ENCODE assay signal across 12 cellular contexts in genomic region chr20:59752704-59753460, GRCh38.
DNase-seq lines count a peak whose midpoint lies in the region; ATAC-seq and TF ChIP-seq lines count a peak whose summit lies in the region.
"Had no signal": no experiment of that assay in that cellular context is flagged by ENCODE, and none has a peak within 500 bp of the region (broad histone marks: within the 10 kb centered on the region; RNA-seq: fewer than 3 reads in every experiment).

No MANE protein-coding gene starts in this region.

- TF ChIP-seq CTCF in Caco-2 (IDR thresholded peaks at IDR 0.05; ENCODE audit: insufficient read depth in 1 of 2, low read depth in 1 of 2, low read length in 1 of 2, severe bottlenecking in 1 of 2, unreplicated experiment in 1 of 2), result no peak

- H3K36me3 ChIP-seq in BLaER1 treated with 17β-estradiol and CSF1 and Interleukin-3, amounts not matched to agents 10 nM and 100 nM, result peaks cover 0 to 87% (median 54%) of the 10 kb centered on the region in 11 experiments; a peak in 16 of 22 replicates
- H3K36me3 ChIP-seq in Caco-2 (ENCODE audit: control insufficient read depth, insufficient read depth, low read length), result no peaks in the 10 kb centered on the region
- H3K36me3 ChIP-seq: ascending aorta, neutrophil had no signal

- H4K20me1 ChIP-seq in BLaER1 treated with 17β-estradiol and CSF1 and Interleukin-3, amounts not matched to agents 10 nM and 100 nM, result peaks cover 21 to 100% (median 70%) of the 10 kb centered on the region in 11 experiments; a peak in 20 of 22 replicates

- H3K9me3 ChIP-seq in BLaER1 treated with 17β-estradiol and CSF1 and Interleukin-3, amounts not matched to agents 10 nM and 100 nM (replicated peaks in 1 of 11), result no peaks in the 10 kb centered on the region
- no peaks in the 10 kb centered on the region for H3K9me3 ChIP-seq in Caco-2
- H3K9me3 ChIP-seq: ascending aorta, neutrophil had no signal

- ATAC-seq in GM19372 (IDR thresholded peaks at IDR 0.05; ENCODE audit: low read depth, unreplicated experiment), result peak; percentile 36
- ATAC-seq in HG03060 (IDR thresholded peaks at IDR 0.05; ENCODE audit: low read depth, unreplicated experiment), result peak; percentile 26
- ATAC-seq in natural killer cell treated with Interleukin-12 subunit alpha and Interleukin-12 subunit beta and Interleukin-15 and Interleukin-18, amount 100 ng/mL, for 72 hours, result no peak

- peaks cover 0 to 5% of the 10 kb centered on the region in 2 donors for H3K27me3 Mint-ChIP-seq in natural killer cell treated with Interleukin-12 subunit alpha and Interleukin-12 subunit beta and Interleukin-15 and Interleukin-18, amount 100 ng/mL, for 72 hours
- H3K27me3 Mint-ChIP-seq in Caco-2 (ENCODE audit: insufficient read depth, unreplicated experiment), result peaks cover 64% of the 10 kb centered on the region
- H3K27me3 Mint-ChIP-seq in activated CD4-positive, alpha-beta memory T cell treated with anti-CD3 and anti-CD28 coated beads, Interleukin-2, amount 10 ng/mL, durations not matched to agents 7 days and 5 days, result no peaks in the 10 kb centered on the region

- H3K4me3 ChIP-seq in BLaER1 treated with 17β-estradiol and CSF1 and Interleukin-3, amounts not matched to agents 10 nM and 100 nM, result peak overlapping the region in 8 of 10 experiments; percentile 7 to 57 (median 38); a peak in 10 of 20 replicates
- H3K4me3 ChIP-seq in Caco-2 (ENCODE audit: low read depth, low read length), result no peak overlapping the region
- H3K4me3 ChIP-seq: ascending aorta had no signal

- CTCF ChIA-PET in Caco-2 (lab: Charles Lee), result interaction anchor here (0.7 to 1.4 kb wide), 4 partner anchors 31 to 192 kb away, joined by 3 to 6 read pairs (median 3); no protein-coding TSS in a partner anchor
- CTCF ChIA-PET in activated CD4-positive, alpha-beta memory T cell treated with anti-CD3 and anti-CD28 coated beads, Interleukin-2, amount 10 ng/mL, durations not matched to agents 7 days and 5 days (lab: Charles Lee), result no interaction called here

- H3K9ac ChIP-seq in BLaER1 treated with 17β-estradiol and CSF1 and Interleukin-3, amounts not matched to agents 10 nM and 100 nM, result peak overlapping the region in 3 of 11 experiments; percentile 1 to 47 (median 12); a peak in 3 of 22 replicates

- peaks cover 37 to 100% (median 94%) of the 10 kb centered on the region in 10 experiments for H3K4me1 ChIP-seq in BLaER1 treated with 17β-estradiol and CSF1 and Interleukin-3, amounts not matched to agents 10 nM and 100 nM
- no peaks in the 10 kb centered on the region for H3K4me1 ChIP-seq in Caco-2

- H3K27ac Mint-ChIP-seq in natural killer cell treated with Interleukin-12 subunit alpha and Interleukin-12 subunit beta and Interleukin-15 and Interleukin-18, amount 100 ng/mL, for 72 hours, result no peak overlapping the region
- H3K27ac Mint-ChIP-seq in Caco-2 (ENCODE audit: unreplicated experiment), result no peak overlapping the region
- no peak overlapping the region for H3K27ac Mint-ChIP-seq in activated CD4-positive, alpha-beta memory T cell treated with anti-CD3 and anti-CD28 coated beads, Interleukin-2, amount 10 ng/mL, durations not matched to agents 7 days and 5 days

- no peak overlapping the region for H3K4me3 Mint-ChIP-seq in natural killer cell treated with Interleukin-12 subunit alpha and Interleukin-12 subunit beta and Interleukin-15 and Interleukin-18, amount 100 ng/mL, for 72 hours
- H3K4me3 Mint-ChIP-seq in Caco-2 (ENCODE audit: unreplicated experiment), result no peak overlapping the region
- no peak overlapping the region for H3K4me3 Mint-ChIP-seq in activated CD4-positive, alpha-beta memory T cell treated with anti-CD3 and anti-CD28 coated beads, Interleukin-2, amount 10 ng/mL, durations not matched to agents 7 days and 5 days

- H3K27ac ChIP-seq in BLaER1 treated with 17β-estradiol and CSF1 and Interleukin-3, amounts not matched to agents 10 nM and 100 nM, result peak overlapping the region in 2 of 11 experiments; percentile 1 to 13; a peak in 1 of 22 replicates
- H3K27ac ChIP-seq: ascending aorta, C4-2B, neutrophil had no signal

- peaks cover 0 to 81% (median 0%) of the 10 kb centered on the region in 11 experiments; a peak in 5 of 22 replicates for H3K27me3 ChIP-seq in BLaER1 treated with 17β-estradiol and CSF1 and Interleukin-3, amounts not matched to agents 10 nM and 100 nM
- H3K27me3 ChIP-seq in Caco-2 (replicated peaks; ENCODE audit: control insufficient read depth, insufficient read depth, low read length), result peaks cover 10% of the 10 kb centered on the region
- H3K27me3 ChIP-seq: ascending aorta had no signal

- H3K4me2 ChIP-seq in BLaER1 treated with 17β-estradiol and CSF1 and Interleukin-3, amounts not matched to agents 10 nM and 100 nM, result peak overlapping the region; percentile 82 to 99 (median 93)

- no peaks in the 10 kb centered on the region for H3K36me3 Mint-ChIP-seq in natural killer cell treated with Interleukin-12 subunit alpha and Interleukin-12 subunit beta and Interleukin-15 and Interleukin-18, amount 100 ng/mL, for 72 hours
- no peaks in the 10 kb centered on the region for H3K36me3 Mint-ChIP-seq in Caco-2 (ENCODE audit: insufficient read depth, unreplicated experiment)
- H3K36me3 Mint-ChIP-seq in activated CD4-positive, alpha-beta memory T cell treated with anti-CD3 and anti-CD28 coated beads, Interleukin-2, amount 10 ng/mL, durations not matched to agents 7 days and 5 days (ENCODE audit: low read depth), result no peaks in the 10 kb centered on the region

- intact Hi-C loops in Caco-2 (cut with micrococcal nuclease; ENCODE audit: unreplicated experiment), result no loop called here

- POLR2A ChIA-PET in Caco-2 (lab: Charles Lee), result no interaction called here
- POLR2A ChIA-PET in activated CD4-positive, alpha-beta memory T cell treated with anti-CD3 and anti-CD28 coated beads, Interleukin-2, amount 10 ng/mL, durations not matched to agents 7 days and 5 days (lab: Charles Lee), result no interaction called here

- H3K9me3 Mint-ChIP-seq in natural killer cell treated with Interleukin-12 subunit alpha and Interleukin-12 subunit beta and Interleukin-15 and Interleukin-18, amount 100 ng/mL, for 72 hours, result no peaks in the 10 kb centered on the region
- no peaks in the 10 kb centered on the region for H3K9me3 Mint-ChIP-seq in Caco-2 (ENCODE audit: unreplicated experiment)
- H3K9me3 Mint-ChIP-seq in activated CD4-positive, alpha-beta memory T cell treated with anti-CD3 and anti-CD28 coated beads, Interleukin-2, amount 10 ng/mL, durations not matched to agents 7 days and 5 days, result no peaks in the 10 kb centered on the region

- BruUV-seq in Caco-2 (replicated peaks; lab: Mats Ljungman, UMichigan), result no TSS peak

- no peaks in the 10 kb centered on the region for H3K4me1 Mint-ChIP-seq in natural killer cell treated with Interleukin-12 subunit alpha and Interleukin-12 subunit beta and Interleukin-15 and Interleukin-18, amount 100 ng/mL, for 72 hours (ENCODE audit: low read depth in 2 of 2)
- no peaks in the 10 kb centered on the region for H3K4me1 Mint-ChIP-seq in Caco-2 (ENCODE audit: low read depth, unreplicated experiment)
- peaks cover 2% of the 10 kb centered on the region for H3K4me1 Mint-ChIP-seq in activated CD4-positive, alpha-beta memory T cell treated with anti-CD3 and anti-CD28 coated beads, Interleukin-2, amount 10 ng/mL, durations not matched to agents 7 days and 5 days

- DNase-seq in cerebellum (ENCODE audit: low spot score) (peak; percentile 55), NOMO-1 (lab: John Stamatoyannopoulos, UW; ENCODE audit: unreplicated experiment in 2 of 2) (no peak), Caco-2 (no peak)
- DNase-seq in natural killer cell treated with Interleukin-12 subunit alpha and Interleukin-12 subunit beta and Interleukin-15 and Interleukin-18, amount 100 ng/mL, for 72 hours (ENCODE audit: low spot score), result no peak
- DNase-seq in activated CD4-positive, alpha-beta memory T cell treated with anti-CD3 and anti-CD28 coated beads, Interleukin-2, amount 10 ng/mL, durations not matched to agents 7 days and 5 days, result no peak
- DNase-seq: NCI-H1436 had no signal

Comparison
In these comparisons a context has a peak if more than half of its experiments do, and no peak if none do; other contexts are left out.
1. ATAC-seq: peak in GM19372 (single experiment) and HG03060 (single experiment); none in natural killer cell treated with Interleukin-12 subunit alpha and Interleukin-12 subunit beta and Interleukin-15 and Interleukin-18, amount 100 ng/mL, for 72 hours (0 of 2).